ENCODE assay signal across 32 cellular contexts in the genomic region with DNA sequence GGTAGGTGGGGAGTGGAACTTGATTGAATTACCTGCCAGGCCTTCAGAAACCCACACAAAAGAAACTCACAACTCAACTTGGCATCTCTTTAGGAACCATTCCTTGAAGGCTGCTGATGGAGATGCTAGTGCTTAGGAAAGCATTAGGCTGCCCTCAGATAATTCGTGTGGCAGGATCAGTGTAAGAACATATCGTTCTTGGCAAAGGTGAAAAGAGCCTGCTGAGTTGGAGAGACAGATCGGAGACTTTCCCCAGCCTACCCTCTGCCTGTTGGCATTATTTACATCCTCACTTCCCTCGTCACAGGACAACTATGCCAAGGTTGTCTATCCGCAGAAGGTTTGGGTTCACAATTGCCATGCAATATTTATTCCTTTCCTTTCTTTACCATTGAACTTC.
"Had no signal": no experiment of that assay in that cellular context is flagged by ENCODE, and none has a peak within 500 bp of the region (broad histone marks: within the 10 kb centered on the region; RNA-seq: fewer than 3 reads in every experiment).

No MANE protein-coding gene starts in this region.

- H3K36me3 Mint-ChIP-seq: activated naive CD4-positive, alpha-beta T cell treated with anti-CD3 and anti-CD28 coated beads, Interleukin-2, amount 50 U/mL, for 24 hours; activated naive CD8-positive, alpha-beta T cell treated with anti-CD3 and anti-CD28 coated beads for 36 hours had no signal

- ATAC-seq: activated CD4-positive, CD25-positive, alpha-beta regulatory T cell treated with anti-CD3 and anti-CD28 coated beads, Interleukin-2, amount 50 U/mL, for 24 hours; activated CD8-positive, alpha-beta T cell treated with anti-CD3 and anti-CD28 coated beads for 36 hours; activated naive CD8-positive, alpha-beta T cell treated with anti-CD3 and anti-CD28 coated beads, Interleukin-2, amount 50 U/mL, for 24 hours; body of pancreas; effector memory CD8-positive, alpha-beta T cell; T-helper 17 cell had no signal

- H3K4me3 ChIP-seq: adrenal gland, body of pancreas, colonic mucosa, esophagus squamous epithelium had no signal

- H3K36me3 ChIP-seq: adrenal gland, colonic mucosa, esophagus squamous epithelium, WERI-Rb-1 had no signal

- H3K9me3 ChIP-seq: adrenal gland, body of pancreas, colonic mucosa, esophagus squamous epithelium had no signal

- H3K4me3 Mint-ChIP-seq: activated B cell treated with CpG ODN at 0.5 μM for 24 hours; activated CD8-positive, alpha-beta T cell treated with anti-CD3 and anti-CD28 coated beads for 36 hours; activated naive CD4-positive, alpha-beta T cell treated with anti-CD3 and anti-CD28 coated beads for 36 hours; activated naive CD4-positive, alpha-beta T cell treated with anti-CD3 and anti-CD28 coated beads, Interleukin-2, amount 50 U/mL, for 24 hours; activated naive CD8-positive, alpha-beta T cell treated with anti-CD3 and anti-CD28 coated beads for 36 hours; activated naive CD8-positive, alpha-beta T cell treated with anti-CD3 and anti-CD28 coated beads, Interleukin-2, amount 50 U/mL, for 24 hours; activated T-helper 1 cell treated with anti-CD3 and anti-CD28 coated beads, Interleukin-12 subunit alpha, Interleukin-12 subunit beta, Interleukin-2, Interleukin-4 antibody, amounts not matched to agents 30 ng/mL and 10 ng/mL and 1 ng/mL, durations not matched to agents 14 hours and 24 hours and 36 hours; effector memory CD8-positive, alpha-beta T cell; T-helper 17 cell; T-helper 2 cell treated with Interferon-gamma antibody and Interleukin-4, amounts not matched to agents 5 μg/mL and 100 μg/mL, for 36 hours had no signal

- H3K4me1 Mint-ChIP-seq: activated B cell treated with CpG ODN at 0.5 μM for 24 hours; activated naive CD4-positive, alpha-beta T cell treated with anti-CD3 and anti-CD28 coated beads, Interleukin-2, amount 50 U/mL, for 24 hours; activated naive CD8-positive, alpha-beta T cell treated with anti-CD3 and anti-CD28 coated beads for 36 hours; activated naive CD8-positive, alpha-beta T cell treated with anti-CD3 and anti-CD28 coated beads, Interleukin-2, amount 50 U/mL, for 24 hours; T-helper 17 cell had no signal

- H3K27me3 Mint-ChIP-seq: activated naive CD8-positive, alpha-beta T cell treated with anti-CD3 and anti-CD28 coated beads for 36 hours had no signal

- DNase-seq: activated B cell treated with CpG ODN at 0.5 μM for 24 hours; activated CD4-positive, alpha-beta T cell treated with anti-CD3 and anti-CD28 coated beads for 48 hours; activated CD4-positive, alpha-beta T cell treated with anti-CD3 and anti-CD28 coated beads, Interleukin-2, amount 50 U/mL, for 1 hour; activated CD4-positive, alpha-beta T cell treated with anti-CD3 and anti-CD28 coated beads, Interleukin-2, amount 50 U/mL, for 48 hours; activated CD8-positive, alpha-beta memory T cell treated with anti-CD3 and anti-CD28 coated beads for 24 hours; activated CD8-positive, alpha-beta T cell treated with anti-CD3 and anti-CD28 coated beads for 36 hours; activated effector memory CD4-positive, alpha-beta T cell treated with anti-CD3 and anti-CD28 coated beads, Interleukin-2, amount 50 U/mL, for 16 hours; activated naive CD4-positive, alpha-beta T cell treated with anti-CD3 and anti-CD28 coated beads for 36 hours; activated naive CD8-positive, alpha-beta T cell treated with anti-CD3 and anti-CD28 coated beads for 36 hours; activated naive CD8-positive, alpha-beta T cell treated with anti-CD3 and anti-CD28 coated beads, Interleukin-2, amount 50 U/mL, for 24 hours; activated T-cell treated with anti-CD3 and anti-CD28 coated beads, Interleukin-2, amount 50 U/mL, for 48 hours; adrenal gland; amygdala; aorta; body of pancreas; central memory CD4-positive, alpha-beta T cell; cerebellar nuclear complex; colonic mucosa; effector memory CD8-positive, alpha-beta T cell; erythroblast; esophagus squamous epithelium; foreskin melanocyte; head of caudate nucleus; T-helper 1 cell; T-helper 17 cell; T1000; WERI-Rb-1 had no signal

- H3K27ac Mint-ChIP-seq: activated B cell treated with CpG ODN at 0.5 μM for 24 hours; activated CD8-positive, alpha-beta T cell treated with anti-CD3 and anti-CD28 coated beads for 36 hours; activated naive CD4-positive, alpha-beta T cell treated with anti-CD3 and anti-CD28 coated beads for 36 hours; activated naive CD4-positive, alpha-beta T cell treated with anti-CD3 and anti-CD28 coated beads, Interleukin-2, amount 50 U/mL, for 24 hours; activated naive CD8-positive, alpha-beta T cell treated with anti-CD3 and anti-CD28 coated beads for 36 hours; activated naive CD8-positive, alpha-beta T cell treated with anti-CD3 and anti-CD28 coated beads, Interleukin-2, amount 50 U/mL, for 24 hours; activated T-helper 1 cell treated with anti-CD3 and anti-CD28 coated beads, Interleukin-12 subunit alpha, Interleukin-12 subunit beta, Interleukin-2, Interleukin-4 antibody, amounts not matched to agents 30 ng/mL and 10 ng/mL and 1 ng/mL, durations not matched to agents 14 hours and 24 hours and 36 hours; activated T-helper 2 cell treated with anti-CD3 and anti-CD28 coated beads, Interferon-gamma antibody, Interleukin-2, Interleukin-4, amounts not matched to agents 10 μg/mL and 5 μg/mL and 100 μg/mL, durations not matched to agents 14 hours and 24 hours and 36 hours; effector memory CD8-positive, alpha-beta T cell; T-helper 17 cell; T-helper 2 cell treated with Interferon-gamma antibody and Interleukin-4, amounts not matched to agents 5 μg/mL and 100 μg/mL, for 36 hours had no signal

- H3K27ac ChIP-seq: adrenal gland, body of pancreas, colonic mucosa, esophagus squamous epithelium, WERI-Rb-1 had no signal

- H3K4me1 ChIP-seq: adrenal gland, body of pancreas, colonic mucosa, esophagus squamous epithelium had no signal

- H3K27me3 ChIP-seq: adrenal gland, body of pancreas, colonic mucosa, esophagus squamous epithelium had no signal

- H3K9me3 Mint-ChIP-seq: activated B cell treated with CpG ODN at 0.5 μM for 24 hours; activated CD8-positive, alpha-beta T cell treated with anti-CD3 and anti-CD28 coated beads for 36 hours; activated naive CD4-positive, alpha-beta T cell treated with anti-CD3 and anti-CD28 coated beads for 36 hours; activated naive CD4-positive, alpha-beta T cell treated with anti-CD3 and anti-CD28 coated beads, Interleukin-2, amount 50 U/mL, for 24 hours; activated naive CD8-positive, alpha-beta T cell treated with anti-CD3 and anti-CD28 coated beads, Interleukin-2, amount 50 U/mL, for 24 hours; activated T-helper 1 cell treated with anti-CD3 and anti-CD28 coated beads, Interleukin-12 subunit alpha, Interleukin-12 subunit beta, Interleukin-2, Interleukin-4 antibody, amounts not matched to agents 30 ng/mL and 10 ng/mL and 1 ng/mL, durations not matched to agents 14 hours and 24 hours and 36 hours; activated T-helper 2 cell treated with anti-CD3 and anti-CD28 coated beads, Interferon-gamma antibody, Interleukin-2, Interleukin-4, amounts not matched to agents 10 μg/mL and 5 μg/mL and 100 μg/mL, durations not matched to agents 14 hours and 24 hours and 36 hours; effector memory CD8-positive, alpha-beta T cell; T-helper 2 cell treated with Interferon-gamma antibody and Interleukin-4, amounts not matched to agents 5 μg/mL and 100 μg/mL, for 36 hours had no signal
